In the genomic region with DNA sequence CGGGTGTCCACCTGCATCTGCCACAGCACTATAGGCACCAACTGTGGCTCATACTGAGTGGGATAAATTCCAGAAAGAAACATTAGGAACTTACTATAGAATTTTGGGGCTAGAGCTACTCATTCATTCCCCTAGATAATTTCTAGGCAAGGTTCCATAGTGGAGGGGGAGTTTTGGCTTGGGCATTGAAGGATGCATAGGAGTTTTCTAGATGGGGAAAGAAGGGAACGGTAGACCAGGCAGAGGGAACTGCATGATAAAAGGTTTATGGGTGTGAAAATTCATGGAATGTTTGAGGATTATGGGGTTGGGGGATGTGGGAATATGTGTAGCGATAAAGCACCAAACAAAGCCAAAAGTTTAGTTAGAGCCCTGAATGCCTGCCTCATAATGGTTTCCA, we compare ENCODE assay signal across 1 cellular context.
A peak's percentile ranks its signal among the peaks of the same experiment; 100 is the strongest.
TF ChIP-seq lines count a peak whose summit lies in the region.

No MANE protein-coding gene starts in this region.

TF ChIP-seq in HEK293, 187 proteins besides CTCF, POLR2A, EP300 and RAD21:
- peak; percentile 88 for TF ChIP-seq ZFP3 (tag by site-specific recombination; IDR thresholded peaks at IDR 0.05; ENCODE audit: low read depth)
- no peak for TF ChIP-seq KLF7 (tag by site-specific recombination; IDR thresholded peaks at IDR 0.05; ENCODE audit: borderline replicate concordance)
